ENCODE assay signal across 29 cellular contexts in the genomic region with DNA sequence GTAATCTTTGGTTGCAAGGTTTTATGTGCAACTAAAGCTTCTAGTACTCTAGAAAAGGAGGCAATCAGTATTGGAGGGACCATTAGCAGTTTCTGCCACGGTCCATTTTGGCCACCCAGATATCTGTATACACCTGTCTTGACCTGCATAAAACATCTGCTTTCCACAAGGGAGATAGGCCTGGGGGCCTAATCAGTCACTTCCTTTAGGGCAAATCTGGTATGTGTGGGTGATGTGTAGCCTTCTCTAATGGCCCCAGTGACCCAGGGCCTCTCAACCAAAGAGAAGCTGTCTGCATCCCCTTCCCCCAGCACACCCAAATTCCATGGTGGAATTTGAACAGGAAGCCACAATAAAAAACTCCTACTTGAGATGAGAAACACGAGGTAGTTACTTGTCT. TPM values are rescaled to one million over a fixed set of nuclear protein-coding genes. Genes with fewer than 3 reads are reported as not detected.
A peak's percentile ranks its signal among the peaks of the same experiment; 100 is the strongest.
DNase-seq lines count a peak whose midpoint lies in the region; ATAC-seq, FAIRE-seq and TF ChIP-seq lines count a peak whose summit lies in the region.
"Had no signal": no experiment of that assay in that cellular context is flagged by ENCODE, and none has a peak within 500 bp of the region (broad histone marks: within the 10 kb centered on the region; RNA-seq: fewer than 3 reads in every experiment).

No MANE protein-coding gene starts in this region.

- no peak for FAIRE-seq in K562 (lab: Jason Lieb, UNC)
- FAIRE-seq: frontal cortex had no signal

- H2AFZ ChIP-seq in K562 (ENCODE audit: low read depth, low read length): no peak overlapping the region
- H2AFZ ChIP-seq: hepatocyte had no signal

- TF ChIP-seq EP300 in K562 (IDR thresholded peaks at IDR 0.05; ENCODE audit: low read length): no peak

- H3K4me2 ChIP-seq in K562 (ENCODE audit: insufficient read depth, low read length): no peak overlapping the region
- H3K4me2 ChIP-seq: hepatocyte, KMS-11 had no signal

- H3K4me1 Mint-ChIP-seq in activated CD4-positive, alpha-beta T cell treated with anti-CD3 and anti-CD28 coated beads for 36 hours: peaks cover 34% of the 10 kb centered on the region
- H3K4me1 Mint-ChIP-seq in Caco-2 (ENCODE audit: low read depth, unreplicated experiment): peaks cover 8% of the 10 kb centered on the region
- H3K4me1 Mint-ChIP-seq in nephron progenitor cell: peaks cover 45% of the 10 kb centered on the region

- H3K4me3 Mint-ChIP-seq in activated CD4-positive, alpha-beta T cell treated with anti-CD3 and anti-CD28 coated beads for 36 hours: no peak overlapping the region
- H3K4me3 Mint-ChIP-seq in Caco-2 (ENCODE audit: unreplicated experiment): no peak overlapping the region
- H3K4me3 Mint-ChIP-seq in nephron progenitor cell: no peak overlapping the region
- H3K4me3 Mint-ChIP-seq: activated naive CD8-positive, alpha-beta T cell treated with anti-CD3 and anti-CD28 coated beads, Interleukin-2, amount 10 ng/mL, durations not matched to agents 7 days and 5 days; endodermal cell had no signal

- POLR2A ChIA-PET in activated CD4-positive, alpha-beta T cell treated with anti-CD3 and anti-CD28 coated beads for 36 hours (lab: Charles Lee): no interaction called here
- POLR2A ChIA-PET in Caco-2 (lab: Charles Lee): no interaction called here
- POLR2A ChIA-PET in K562 (lab: Yijun Ruan, JAX): interaction anchor here (0.6 to 2.4 kb wide), 3 partner anchors 10 to 36 kb away, joined by 3 to 7 read pairs (median 6); no protein-coding TSS in a partner anchor

- no peak overlapping the region for H3K9ac ChIP-seq in K562 (ENCODE audit: insufficient read depth in 1 of 2, low read depth in 2 of 2, low read length in 2 of 2)
- H3K9ac ChIP-seq: KMS-11 had no signal

- H3K4me3 ChIP-seq in Caco-2 (ENCODE audit: low read depth, low read length) (no peak overlapping the region), K562 (no peak overlapping the region)
- H3K4me3 ChIP-seq: ascending aorta, esophagus squamous epithelium, hepatocyte, stomach, tibial artery had no signal

- H3K4me1 ChIP-seq in Caco-2: peaks cover 8% of the 10 kb centered on the region; the same call in 1 of the 2 replicates
- H3K4me1 ChIP-seq in K562 (replicated peaks in 1 of 2; ENCODE audit: control insufficient read depth in 2 of 2, insufficient read depth in 2 of 2, low read length in 2 of 2): peaks cover 0 to 7% of the 10 kb centered on the region in 2 experiments; a peak in 4 of 5 replicates

- no peaks in the 10 kb centered on the region; the same call in 1 of the 2 replicates for H3K36me3 ChIP-seq in Caco-2 (ENCODE audit: control insufficient read depth, insufficient read depth, low read length)
- H3K36me3 ChIP-seq in K562 (ENCODE audit: control insufficient read depth, insufficient read depth, low read length): no peaks in the 10 kb centered on the region

- H3K27me3 ChIP-seq in Caco-2 (replicated peaks; ENCODE audit: control insufficient read depth, insufficient read depth, low read length): no peaks in the 10 kb centered on the region
- no peaks in the 10 kb centered on the region for H3K27me3 ChIP-seq in K562 (ENCODE audit: control insufficient read depth in 2 of 2, insufficient read depth in 2 of 2, low read length in 2 of 2)
- H3K27me3 ChIP-seq: ascending aorta, esophagus squamous epithelium, hepatocyte, stomach, tibial artery had no signal

- no peak for ATAC-seq in activated CD4-positive, alpha-beta T cell treated with anti-CD3 and anti-CD28 coated beads for 36 hours
- ATAC-seq in K562: no peak
- no peak for ATAC-seq in GM21423 (IDR thresholded peaks at IDR 0.05; ENCODE audit: unreplicated experiment)
- ATAC-seq in GM18907 (IDR thresholded peaks at IDR 0.05; ENCODE audit: unreplicated experiment): no peak
- ATAC-seq: HCT116 had no signal

- 18% methylated on average over 2 of the region's 2 CpGs for WGBS in K562 (ENCODE audit: insufficient coverage, low coverage, missing lambda C conversion rate)

- BruUV-seq in Caco-2 (replicated peaks; lab: Mats Ljungman, UMichigan): no TSS peak
- no TSS peak for BruUV-seq in K562 (replicated peaks; lab: Mats Ljungman, UMichigan)

- in situ Hi-C loops in K562 (cut with MboI): no loop called here

- intact Hi-C loops in activated CD4-positive, alpha-beta T cell treated with anti-CD3 and anti-CD28 coated beads for 36 hours (cut with DNase I, micrococcal nuclease): no loop called here
- intact Hi-C loops in Caco-2 (cut with micrococcal nuclease; ENCODE audit: unreplicated experiment) (no loop called here), K562 (cut with micrococcal nuclease) (no loop called here)

- H3K27me3 Mint-ChIP-seq in activated CD4-positive, alpha-beta T cell treated with anti-CD3 and anti-CD28 coated beads for 36 hours: no peaks in the 10 kb centered on the region
- no peaks in the 10 kb centered on the region for H3K27me3 Mint-ChIP-seq in Caco-2 (ENCODE audit: insufficient read depth, unreplicated experiment)
- no peaks in the 10 kb centered on the region for H3K27me3 Mint-ChIP-seq in nephron progenitor cell (ENCODE audit: low read depth, poor library complexity)
- H3K27me3 Mint-ChIP-seq: activated naive CD8-positive, alpha-beta T cell treated with anti-CD3 and anti-CD28 coated beads, Interleukin-2, amount 10 ng/mL, durations not matched to agents 7 days and 5 days had no signal

- TF ChIP-seq CTCF in Caco-2 (IDR thresholded peaks at IDR 0.05; ENCODE audit: insufficient read depth in 1 of 2, low read depth in 1 of 2, low read length in 1 of 2, severe bottlenecking in 1 of 2, unreplicated experiment in 1 of 2): no peak
- no peak for TF ChIP-seq CTCF in K562 (IDR thresholded peaks at IDR 0.05 in 2 of 3, conservative IDR thresholded peaks at IDR 0.05 in 1 of 3; ENCODE audit: insufficient read depth in 2 of 3, low read depth in 1 of 3, low read length in 3 of 3)
- TF ChIP-seq CTCF in nephron progenitor cell (IDR thresholded peaks at IDR 0.05): no peak

- no peak for TF ChIP-seq RAD21 in K562 (CRISPR knock-in tag; conservative IDR thresholded peaks at IDR 0.05 in 1 of 2, IDR thresholded peaks at IDR 0.05 in 1 of 2)

- TF ChIP-seq POLR2A in K562 (conservative IDR thresholded peaks at IDR 0.05): no peak

- peaks cover 6% of the 10 kb centered on the region for H3K36me3 Mint-ChIP-seq in activated CD4-positive, alpha-beta T cell treated with anti-CD3 and anti-CD28 coated beads for 36 hours (ENCODE audit: low read depth)
- H3K36me3 Mint-ChIP-seq in Caco-2 (ENCODE audit: insufficient read depth, unreplicated experiment) (no peaks in the 10 kb centered on the region), nephron progenitor cell (ENCODE audit: low read depth) (no peaks in the 10 kb centered on the region)

- no peaks in the 10 kb centered on the region for H3K9me1 ChIP-seq in K562 (ENCODE audit: control insufficient read depth, insufficient read depth, low read length)

- no peaks in the 10 kb centered on the region for H3K79me2 ChIP-seq in K562 (ENCODE audit: control insufficient read depth, insufficient read depth, low read length)
- H3K79me2 ChIP-seq: hepatocyte had no signal

- H3K9me3 Mint-ChIP-seq in activated CD4-positive, alpha-beta T cell treated with anti-CD3 and anti-CD28 coated beads for 36 hours (ENCODE audit: low read depth): no peaks in the 10 kb centered on the region
- no peaks in the 10 kb centered on the region for H3K9me3 Mint-ChIP-seq in Caco-2 (ENCODE audit: unreplicated experiment)
- no peaks in the 10 kb centered on the region for H3K9me3 Mint-ChIP-seq in nephron progenitor cell
- H3K9me3 Mint-ChIP-seq: activated naive CD8-positive, alpha-beta T cell treated with anti-CD3 and anti-CD28 coated beads, Interleukin-2, amount 10 ng/mL, durations not matched to agents 7 days and 5 days; endodermal cell had no signal

- H3K9me3 ChIP-seq in Caco-2: no peaks in the 10 kb centered on the region
- H3K9me3 ChIP-seq in K562 (replicated peaks; ENCODE audit: control insufficient read depth, insufficient read depth, low read depth, low read length): no peaks in the 10 kb centered on the region
- H3K9me3 ChIP-seq: ascending aorta, esophagus squamous epithelium, stomach, tibial artery had no signal

- H4K20me1 ChIP-seq in K562 (replicated peaks; ENCODE audit: control insufficient read depth, insufficient read depth, low read length): no peaks in the 10 kb centered on the region

- CTCF ChIA-PET in activated CD4-positive, alpha-beta T cell treated with anti-CD3 and anti-CD28 coated beads for 36 hours (lab: Charles Lee): interaction anchor here (0.6 to 1.1 kb wide), 2 partner anchors 24 to 53 kb away, joined by 3 to 4 read pairs; no protein-coding TSS in a partner anchor
- CTCF ChIA-PET in Caco-2 (lab: Charles Lee) (no interaction called here), K562 (lab: Yijun Ruan, JAX; ENCODE audit: low intra/inter-chr PET ratio) (no interaction called here)

- no peak overlapping the region for H3K27ac ChIP-seq in K562 (ENCODE audit: extremely low read depth, low read depth, low read length)
- H3K27ac ChIP-seq: ascending aorta, esophagus squamous epithelium, hepatocyte, KMS-11, stomach, tibial artery had no signal

- no peak for DNase-seq in activated CD4-positive, alpha-beta T cell treated with anti-CD3 and anti-CD28 coated beads for 36 hours
- no peak for DNase-seq in activated CD4-positive, alpha-beta T cell treated with anti-CD3 and anti-CD28 coated beads, Interleukin-2, amount 50 U/mL, for 48 hours
- DNase-seq in Caco-2 (no peak), K562 (ENCODE audit: extremely low read depth in 1 of 4, low spot score in 3 of 4) (no peak), nephron progenitor cell (no peak), glomerular visceral epithelial cell (ENCODE audit: extremely low spot score) (no peak)
- DNase-seq: activated CD4-positive, alpha-beta T cell treated with anti-CD3 and anti-CD28 coated beads for 48 hours; activated CD8-positive, alpha-beta memory T cell treated with anti-CD3 and anti-CD28 coated beads, Interleukin-2, amount 50 U/mL, for 48 hours; activated effector memory CD4-positive, alpha-beta T cell treated with Interleukin-2 at 50 U/mL for 16 hours; activated naive CD8-positive, alpha-beta T cell treated with anti-CD3 and anti-CD28 coated beads, Interleukin-2, amount 10 ng/mL, durations not matched to agents 7 days and 5 days; cortex of kidney; DMS79; endodermal cell; esophagus squamous epithelium; GF-D8; mesenchymal stem cell; NCI-H1417 treated with DMSO at 0.1 percent for 48 hours; NCI-H2081; NCI-H226; occipital lobe; stomach; tibial artery had no signal

- H3K27ac Mint-ChIP-seq in activated CD4-positive, alpha-beta T cell treated with anti-CD3 and anti-CD28 coated beads for 36 hours: peak overlapping the region; percentile 58
- peak overlapping the region; percentile 32 for H3K27ac Mint-ChIP-seq in Caco-2 (ENCODE audit: unreplicated experiment)
- H3K27ac Mint-ChIP-seq in nephron progenitor cell: peak overlapping the region; percentile 83
- H3K27ac Mint-ChIP-seq: endodermal cell had no signal

RNA-seq across cellular contexts. Expression of a gene that starts 19.5 kb away (rescaled TPM):
- total RNA-seq in activated CD4-positive, alpha-beta T cell treated with anti-CD3 and anti-CD28 coated beads for 36 hours: 1 to 10 TPM; 3.9 to 4.0 TPM
- total RNA-seq in Caco-2 (2022): 3.8 and 4.2 TPM in 2 replicates
- 3.6 and 5.6 TPM in 2 replicates for total RNA-seq in K562 (2011; cell fraction: chromatin; rRNA removed; ENCODE audit: low replicate concordance)
- 3.4 and 4.5 TPM in 2 replicates for total RNA-seq in K562 (2011; cell fraction: nucleolus; rRNA removed)
- total RNA-seq in K562 (2011; cell fraction: nucleoplasm; rRNA removed): 3.7 and 4.1 TPM in 2 replicates
- total RNA-seq in K562 (2014; rRNA removed): 2.5 and 4.7 TPM in 2 replicates
- 2.7 TPM in 2 replicates for total RNA-seq in K562 (2014; rRNA removed; fragmentation: Illumina TruSeq; extraction: Trizol)
- total RNA-seq in K562 (2015; rRNA removed; fragmentation: Illumina TruSeq; extraction: Trizol): 1.7 and 1.8 TPM in 2 replicates
- total RNA-seq in K562 (2021): 3.1 and 3.2 TPM in 2 replicates
- polyA plus RNA-seq in K562 (2011; rRNA removed): 3.6 and 4.4 TPM in 2 replicates
- polyA plus RNA-seq in K562 (2011; cell fraction: cytosol; rRNA removed): 4.2 and 5.7 TPM in 2 replicates
- 1.3 and 1.9 TPM in 2 replicates for polyA plus RNA-seq in K562 (2011; cell fraction: nucleus; rRNA removed)
- 1.8 and 2.8 TPM in 2 replicates for polyA plus RNA-seq in K562 (2012)
- polyA plus RNA-seq in K562 (2014; fragmentation: Illumina TruSeq; extraction: Trizol): 3.2 and 3.8 TPM in 2 replicates
- 1 to 10 TPM in 1 of 2 experiments, under 1 TPM in 1; 0.42 to 1.0 TPM for polyA plus RNA-seq in K562 (2014; fragmentation: Nextera tagmentation; extraction: Ambion mirVana)
- polyA plus RNA-seq in K562 (2014; rRNA removed): 2.7 and 2.9 TPM in 2 replicates
- polyA minus RNA-seq in K562 (2011; rRNA and poly(A)+ RNA removed): 2.3 and 3.5 TPM in 2 replicates
- polyA minus RNA-seq in K562 (2011; cell fraction: cytosol; rRNA and poly(A)+ RNA removed): 1.9 and 3.1 TPM in 2 replicates
- 1.1 and 1.2 TPM in 2 replicates for polyA minus RNA-seq in K562 (2011; cell fraction: nucleus; rRNA and poly(A)+ RNA removed)

RNA-seq across cellular contexts. Expression of a gene that starts 42.7 kb away (rescaled TPM):
- total RNA-seq in activated CD4-positive, alpha-beta T cell treated with anti-CD3 and anti-CD28 coated beads for 36 hours: 10 to 100 TPM; 49.8 to 52.4 TPM
- 80.7 and 84.1 TPM in 2 replicates for total RNA-seq in Caco-2 (2022)
- 75.2 and 83.6 TPM in 2 replicates for total RNA-seq in K562 (2011; cell fraction: chromatin; rRNA removed; ENCODE audit: low replicate concordance)
- 45.5 and 50.2 TPM in 2 replicates for total RNA-seq in K562 (2011; cell fraction: nucleolus; rRNA removed)
- 91.8 and 160 TPM in 2 replicates for total RNA-seq in K562 (2011; cell fraction: nucleoplasm; rRNA removed)
- 73.9 and 82.2 TPM in 2 replicates for total RNA-seq in K562 (2014; rRNA removed)
- total RNA-seq in K562 (2014; rRNA removed; fragmentation: Illumina TruSeq; extraction: Trizol): 109 and 120 TPM in 2 replicates
- 90.5 and 91.1 TPM in 2 replicates for total RNA-seq in K562 (2015; rRNA removed; fragmentation: Illumina TruSeq; extraction: Trizol)
- 79.4 and 93.6 TPM in 2 replicates for total RNA-seq in K562 (2021)
- polyA plus RNA-seq in K562 (2011; rRNA removed): 49.8 and 55.3 TPM in 2 replicates
- 19.7 and 34.1 TPM in 2 replicates for polyA plus RNA-seq in K562 (2011; cell fraction: cytosol; rRNA removed)
- 35.5 and 39.4 TPM in 2 replicates for polyA plus RNA-seq in K562 (2011; cell fraction: nucleus; rRNA removed)
- 78.7 and 123 TPM in 2 replicates for polyA plus RNA-seq in K562 (2012)
- polyA plus RNA-seq in K562 (2014; fragmentation: Illumina TruSeq; extraction: Trizol): 73.5 and 84.1 TPM in 2 replicates
- 10 to 100 TPM; 16.3 to 22.7 TPM for polyA plus RNA-seq in K562 (2014; fragmentation: Nextera tagmentation; extraction: Ambion mirVana)
- 58.7 and 74.2 TPM in 2 replicates for polyA plus RNA-seq in K562 (2014; rRNA removed)
- 70.6 and 72.7 TPM in 2 replicates for polyA minus RNA-seq in K562 (2011; rRNA and poly(A)+ RNA removed)
- 22.2 and 30.4 TPM in 2 replicates for polyA minus RNA-seq in K562 (2011; cell fraction: cytosol; rRNA and poly(A)+ RNA removed)
- 11.8 and 13.1 TPM in 2 replicates for polyA minus RNA-seq in K562 (2011; cell fraction: nucleus; rRNA and poly(A)+ RNA removed)

Comparison
In these comparisons a context has a peak if more than half of its experiments do, and no peak if none do; other contexts are left out.
1. H3K27ac Mint-ChIP-seq: peak in every context shown above with its lines; median percentile 83 in nephron progenitor cell; 58 in activated CD4-positive, alpha-beta T cell treated with anti-CD3 and anti-CD28 coated beads for 36 hours; 32 in Caco-2.